Comparison of ENCODE assay signal across 9 cellular contexts in genomic region chr14:59632381-59632780, GRCh38. TPM values are rescaled to one million over a fixed set of nuclear protein-coding genes. Genes with fewer than 3 reads are reported as not detected.
DNase-seq lines count a peak whose midpoint lies in the region; ATAC-seq and TF ChIP-seq lines count a peak whose summit lies in the region.
"Had no signal": no experiment of that assay in that cellular context is flagged by ENCODE, and none has a peak within 500 bp of the region (broad histone marks: within the 10 kb centered on the region; RNA-seq: fewer than 3 reads in every experiment).

No MANE protein-coding gene starts in this region.

- no peaks in the 10 kb centered on the region for H3K4me1 ChIP-seq in GM23248 (ENCODE audit: insufficient read depth)

- peaks cover 13% of the 10 kb centered on the region for H3K9me3 Mint-ChIP-seq in progenitor cell of endocrine pancreas (ENCODE audit: low read depth)

- H3K4me2 ChIP-seq in GM23248 (ENCODE audit: unreplicated experiment): no peak overlapping the region

- no peaks in the 10 kb centered on the region for H3K79me2 ChIP-seq in GM23248 (ENCODE audit: insufficient read depth)

- H3K36me3 ChIP-seq in GM23248 (ENCODE audit: low read depth): no peaks in the 10 kb centered on the region

- in situ Hi-C loops in GM23248 (cut with MboI): loop anchor here (25.0 kb wide), 1 partner anchor 555 kb away; no protein-coding TSS in a partner anchor

- H3K9me3 ChIP-seq in GM23248 (ENCODE audit: low read depth): no peaks in the 10 kb centered on the region

- WGBS in GM23248 (ENCODE audit: low coverage in 1 of 2, low lambda C conversion rate in 2 of 2, missing lambda C conversion rate in 2 of 2), 2 experiments: 59 to 67% methylated on average over 3 of the region's 3 CpGs

- no peak overlapping the region for H3K27ac Mint-ChIP-seq in progenitor cell of endocrine pancreas

- peak; percentile 63 for TF ChIP-seq CTCF in progenitor cell of endocrine pancreas (IDR thresholded peaks at IDR 0.05; ENCODE audit: unreplicated experiment)

- H3K27me3 Mint-ChIP-seq in progenitor cell of endocrine pancreas: peaks cover 26% of the 10 kb centered on the region

- DNase-seq in DMS114 treated with DMSO at 0.1 percent for 48 hours (lab: John Stamatoyannopoulos, UW; ENCODE audit: unreplicated experiment): peak; percentile 3
- peak; percentile 40 for DNase-seq in GM23248
- DNase-seq in NCI-H345 treated with DMSO at 0.1 percent for 48 hours (lab: John Stamatoyannopoulos, UW; ENCODE audit: unreplicated experiment): peak; percentile 35
- peak; percentile 58 for DNase-seq in ecto neural progenitor cell (ENCODE audit: low spot score)
- DNase-seq in progenitor cell of endocrine pancreas (ENCODE audit: low spot score, unreplicated experiment): no peak
- DNase-seq in NK-92 (lab: John Stamatoyannopoulos, UW; ENCODE audit: unreplicated experiment): no peak
- DNase-seq in cortex of kidney (lab: John Stamatoyannopoulos, UW): no peak

- H3K9me2 ChIP-seq in GM23248 (ENCODE audit: insufficient read depth): no peaks in the 10 kb centered on the region

- no peaks in the 10 kb centered on the region for H3F3A ChIP-seq in GM23248 (ENCODE audit: insufficient read depth)

- no peak overlapping the region for H3K27ac ChIP-seq in GM23248

- no peak overlapping the region for H3K9ac ChIP-seq in GM23248

- peaks cover 21% of the 10 kb centered on the region for H3K4me1 Mint-ChIP-seq in progenitor cell of endocrine pancreas (ENCODE audit: low read depth)

- no peak overlapping the region for H2AFZ ChIP-seq in GM23248

- peaks cover 33% of the 10 kb centered on the region for H3K27me3 ChIP-seq in GM23248 (replicated peaks; ENCODE audit: insufficient read depth)

- no peak overlapping the region for H3K4me3 Mint-ChIP-seq in progenitor cell of endocrine pancreas (ENCODE audit: low read depth)

- H3K36me3 Mint-ChIP-seq in progenitor cell of endocrine pancreas (ENCODE audit: insufficient read depth): peaks cover 2% of the 10 kb centered on the region

- no peaks in the 10 kb centered on the region for H4K20me1 ChIP-seq in GM23248 (ENCODE audit: insufficient read depth)

- H3K4me3 ChIP-seq in GM23248: no peak overlapping the region

- no peak for ATAC-seq in GM21576 (IDR thresholded peaks at IDR 0.05; ENCODE audit: unreplicated experiment)

RNA-seq across cellular contexts. Expression of gene CCDC175, which starts 55.8 kb away (rescaled TPM):
- not detected in 2 replicates for total RNA-seq in GM23248 (2014; rRNA removed; shearing (Covaris generic))
- not detected in 2 replicates for polyA plus RNA-seq in GM23248 (2016; fragmentation: Nextera tagmentation; extraction: Ambion mirVana)
- 0.20 and 0.26 TPM in 2 replicates for total RNA-seq in progenitor cell of endocrine pancreas
- polyA plus RNA-seq: thymus had no signal

Comparison
In these comparisons a context has a peak if more than half of its experiments do, and no peak if none do; other contexts are left out.
1. DNase-seq: peak in DMS114 treated with DMSO at 0.1 percent for 48 hours (single experiment), GM23248 (single experiment), NCI-H345 treated with DMSO at 0.1 percent for 48 hours (single experiment) and ecto neural progenitor cell (single experiment); none in progenitor cell of endocrine pancreas (single experiment), NK-92 (single experiment) and cortex of kidney (single experiment).